ENCODE assay signal across 1 cellular context in genomic region chr10:86347856-86348255, GRCh38.
TF ChIP-seq lines count a peak whose summit lies in the region.

No MANE protein-coding gene starts in this region.

TF ChIP-seq in HepG2, 621 proteins besides CTCF, POLR2A, EP300 and RAD21 (continued from another document):
- TF ChIP-seq MLXIP (CRISPR knock-in tag; IDR thresholded peaks at IDR 0.05; ENCODE audit: borderline replicate concordance) (no peak), ZNF30 (CRISPR knock-in tag; IDR thresholded peaks at IDR 0.05) (no peak), RXRB (CRISPR knock-in tag; IDR thresholded peaks at IDR 0.05; ENCODE audit: borderline replicate concordance) (no peak), ZMAT3 (CRISPR knock-in tag; conservative IDR thresholded peaks at IDR 0.05) (no peak), NFIC (IDR thresholded peaks at IDR 0.05; ENCODE audit: low read length) (no peak), BRCA1 (CRISPR knock-in tag; IDR thresholded peaks at IDR 0.05) (no peak), ZNF883 (CRISPR knock-in tag; IDR thresholded peaks at IDR 0.05; ENCODE audit: not compliant biosample characterization) (no peak), TAF1 (CRISPR knock-in tag; IDR thresholded peaks at IDR 0.05) (no peak), XRCC5 (optimal IDR thresholded peaks at IDR 0.05; ENCODE audit: low read length) (no peak), ZNF281 (CRISPR knock-in tag; IDR thresholded peaks at IDR 0.05; ENCODE audit: borderline replicate concordance) (no peak)
- TF ChIP-seq, protein P1, sequence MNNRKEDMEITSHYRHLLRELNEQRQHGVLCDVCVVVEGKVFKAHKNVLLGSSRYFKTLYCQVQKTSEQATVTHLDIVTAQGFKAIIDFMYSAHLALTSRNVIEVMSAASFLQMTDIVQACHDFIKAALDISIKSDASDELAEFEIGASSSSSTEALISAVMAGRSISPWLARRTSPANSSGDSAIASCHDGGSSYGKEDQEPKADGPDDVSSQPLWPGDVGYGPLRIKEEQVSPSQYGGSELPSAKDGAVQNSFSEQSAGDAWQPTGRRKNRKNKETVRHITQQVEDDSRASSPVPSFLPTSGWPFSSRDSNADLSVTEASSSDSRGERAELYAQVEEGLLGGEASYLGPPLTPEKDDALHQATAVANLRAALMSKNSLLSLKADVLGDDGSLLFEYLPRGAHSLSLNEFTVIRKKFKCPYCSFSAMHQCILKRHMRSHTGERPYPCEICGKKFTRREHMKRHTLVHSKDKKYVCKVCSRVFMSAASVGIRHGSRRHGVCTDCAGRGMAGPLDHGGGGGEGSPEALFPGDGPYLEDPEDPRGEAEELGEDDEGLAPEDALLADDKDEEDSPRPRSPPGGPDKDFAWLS (CRISPR knock-in tag; IDR thresholded peaks at IDR 0.05; ENCODE audit: borderline replicate concordance) = no peak
- TF ChIP-seq, protein P2, sequence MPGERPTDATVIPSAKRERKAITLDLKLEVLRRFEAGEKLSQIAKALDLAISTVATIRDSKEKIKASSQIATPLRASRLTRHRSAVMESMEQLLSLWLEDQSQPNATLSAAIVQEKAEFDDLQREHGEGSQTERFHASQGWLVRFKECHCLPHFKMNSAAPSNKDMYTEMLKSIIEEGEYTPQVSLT (CRISPR knock-in tag; IDR thresholded peaks at IDR 0.05; ENCODE audit: borderline replicate concordance, low read depth) = no peak
